In genomic region chr6:6790393-6790792, GRCh38 we compare ENCODE assay signal across 15 cellular contexts.
"Had no signal": no experiment of that assay in that cellular context is flagged by ENCODE, and none has a peak within 500 bp of the region (broad histone marks: within the 10 kb centered on the region; RNA-seq: fewer than 3 reads in every experiment).

No MANE protein-coding gene starts in this region.

- H3K36me3 ChIP-seq: left ventricle myocardium inferior, ovary, transverse colon had no signal

- DNase-seq: effector memory CD8-positive, alpha-beta T cell; immature natural killer cell; left ventricle myocardium inferior; naive thymus-derived CD4-positive, alpha-beta T cell; nephron progenitor cell; ovary; right cardiac atrium; stimulated activated CD4-positive, alpha-beta T cell treated with anti-CD3 and anti-CD28 coated beads, Interleukin-2, amount 100 ng/mL, for 24 hours; stimulated activated CD4-positive, alpha-beta T cell treated with anti-CD3 and anti-CD28 coated beads, Interleukin-4, amount 100 ng/mL, for 4 hours; stimulated activated naive B cell treated with anti-CD40 and anti-IgM and Interleukin-4, amounts not matched to agents 10 μg/mL and 1 μg/mL and 100 μg/mL, for 72 hours; stimulated activated naive CD8-positive, alpha-beta T cell treated with anti-CD3 and anti-CD28 coated beads, Interleukin-15, amount 100 ng/mL, for 72 hours; testis had no signal

- ATAC-seq: effector memory CD8-positive, alpha-beta T cell; naive thymus-derived CD4-positive, alpha-beta T cell; right cardiac atrium; stimulated activated naive B cell treated with anti-CD40 and anti-IgM and Interleukin-4, amounts not matched to agents 10 μg/mL and 1 μg/mL and 100 μg/mL, for 72 hours; stimulated activated naive CD8-positive, alpha-beta T cell treated with anti-CD3 and anti-CD28 coated beads, Interleukin-15, amount 100 ng/mL, for 72 hours had no signal

- H3K4me3 ChIP-seq: left ventricle myocardium inferior, lung, ovary, testis, transverse colon had no signal

- H3K9me3 ChIP-seq: left ventricle myocardium inferior, ovary, testis, transverse colon had no signal

- H3K27me3 ChIP-seq: foreskin keratinocyte, ovary, testis, transverse colon had no signal

- H3K27ac ChIP-seq: left ventricle myocardium inferior, ovary, testis, transverse colon had no signal

- H3K4me1 ChIP-seq: left ventricle myocardium inferior, testis, transverse colon had no signal
